2 cellular contexts compared by ENCODE assay signal in the genomic region with DNA sequence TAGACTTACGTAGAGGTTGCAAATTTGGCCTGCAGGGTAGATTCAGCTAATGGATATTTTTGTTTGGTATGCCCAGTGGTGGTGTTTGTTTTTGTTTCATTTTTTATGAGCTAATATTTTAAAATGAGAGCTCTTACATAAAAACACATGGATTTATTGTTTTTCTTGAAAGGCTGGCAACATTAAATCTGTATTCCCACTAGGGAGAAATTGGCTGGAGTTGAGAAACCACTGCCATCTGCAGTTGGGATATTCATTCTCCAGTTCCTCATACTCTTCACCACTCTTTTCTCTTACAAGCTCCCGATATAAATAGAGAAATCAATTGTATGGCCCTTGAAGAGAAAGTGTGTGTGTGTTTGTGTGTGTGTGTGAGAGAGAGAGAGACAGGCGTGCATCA.
TF ChIP-seq lines count a peak whose summit lies in the region.

No MANE protein-coding gene starts in this region.

TF ChIP-seq in H1, 55 proteins besides CTCF, POLR2A, EP300 and RAD21 (continued from another document):
- no peak for TF ChIP-seq JUN (IDR thresholded peaks at IDR 0.05; ENCODE audit: low read depth, low read length)
- TF ChIP-seq SRF (IDR thresholded peaks at IDR 0.05; ENCODE audit: low read depth, low read length) = no peak
- no peak for TF ChIP-seq RNF2 (IDR thresholded peaks at IDR 0.05; ENCODE audit: borderline replicate concordance, low read depth, low read length, missing control alignments, poor library complexity, severe bottlenecking)
- TF ChIP-seq TAF1 (IDR thresholded peaks at IDR 0.05; ENCODE audit: low read depth, low read length) = no peak
- TF ChIP-seq MAX (IDR thresholded peaks at IDR 0.05) = no peak
- no peak for TF ChIP-seq HDAC6 (IDR thresholded peaks at IDR 0.05; ENCODE audit: low read depth, low read length)
- no peak for TF ChIP-seq PHF8 (conservative IDR thresholded peaks at IDR 0.05; ENCODE audit: low read depth, low read length)
- TF ChIP-seq CTBP2 (IDR thresholded peaks at IDR 0.05; ENCODE audit: borderline replicate concordance, insufficient read depth, insufficient read length, low read length) = no peak
- no peak for TF ChIP-seq POLR2AphosphoS5 (IDR thresholded peaks at IDR 0.05; ENCODE audit: low read depth, low read length)

TF ChIP-seq in HEK293T, 16 proteins besides CTCF, POLR2A, EP300 and RAD21 (continued from another document):
- TF ChIP-seq CTBP1 (IDR thresholded peaks at IDR 0.05; ENCODE audit: borderline replicate concordance) (no peak), ZNF384 (IDR thresholded peaks at IDR 0.05) (no peak), ELF4 (IDR thresholded peaks at IDR 0.05) (no peak), L3MBTL2 (conservative IDR thresholded peaks at IDR 0.05) (no peak), BHLHE40 (IDR thresholded peaks at IDR 0.05; ENCODE audit: borderline replicate concordance) (no peak), ARNT (IDR thresholded peaks at IDR 0.05) (no peak), SUZ12 (IDR thresholded peaks at IDR 0.05) (no peak), NFRKB (IDR thresholded peaks at IDR 0.05) (no peak)
